Comparison of ENCODE assay signal across 11 cellular contexts in the genomic region with DNA sequence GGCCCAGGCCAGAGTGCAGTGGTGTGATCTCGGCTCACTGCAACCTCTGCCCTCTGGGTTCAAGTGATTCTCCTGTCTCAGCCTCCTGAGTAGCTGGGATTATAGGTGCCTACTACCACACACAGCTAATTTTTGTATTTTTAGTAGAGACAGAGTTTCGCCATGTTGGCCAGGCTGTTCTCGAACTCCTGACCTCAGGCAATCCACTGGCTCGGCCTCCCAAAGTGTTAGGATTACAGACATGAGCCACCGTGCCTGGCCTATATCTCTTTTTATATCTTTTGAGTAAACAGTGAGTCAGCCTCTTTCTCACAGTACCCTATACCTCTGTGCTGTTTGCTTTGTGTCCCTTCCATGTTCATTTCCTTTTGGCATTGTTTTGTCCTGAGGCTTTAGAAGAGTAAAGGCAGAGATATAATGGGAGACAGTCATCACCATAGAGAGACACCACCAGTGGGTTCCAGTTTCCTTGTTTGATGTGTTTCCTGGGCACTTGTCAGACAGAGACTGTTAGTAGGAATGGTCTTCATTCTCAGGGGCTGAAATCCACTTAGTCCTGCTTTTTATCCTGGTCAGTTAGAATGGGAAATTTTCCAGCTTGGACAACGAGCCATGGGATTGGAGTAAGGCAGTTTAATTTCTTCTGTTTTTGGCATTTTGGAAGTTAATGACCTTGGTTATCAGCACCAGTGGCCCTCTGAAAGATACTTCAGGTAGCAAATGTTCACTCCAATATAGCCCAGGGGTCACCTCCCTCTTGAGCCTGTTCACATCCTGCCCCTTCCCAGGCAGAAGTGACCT. TPM values are rescaled to one million over a fixed set of nuclear protein-coding genes. Genes with fewer than 3 reads are reported as not detected.
A peak's percentile ranks its signal among the peaks of the same experiment; 100 is the strongest.
DNase-seq lines count a peak whose midpoint lies in the region; ATAC-seq, FAIRE-seq and TF ChIP-seq lines count a peak whose summit lies in the region.
"Had no signal": no experiment of that assay in that cellular context is flagged by ENCODE, and none has a peak within 500 bp of the region (broad histone marks: within the 10 kb centered on the region; RNA-seq: fewer than 3 reads in every experiment).

No MANE protein-coding gene starts in this region.

- TF ChIP-seq POLR2A in erythroblast (IDR thresholded peaks at IDR 0.05; ENCODE audit: low read length) = no peak
- no peak for TF ChIP-seq POLR2A in sigmoid colon (IDR thresholded peaks at IDR 0.05)

- CTCF ChIA-PET in Panc1 (lab: Charles Lee) = no interaction called here

- ATAC-seq in Panc1 = peak; percentile 98

- H3K9me3 ChIP-seq in Panc1 (ENCODE audit: control insufficient read depth, insufficient read depth, low read depth, low read length) (no peaks in the 10 kb centered on the region), small intestine (ENCODE audit: control insufficient read depth, low read depth) (no peaks in the 10 kb centered on the region), sigmoid colon (no peaks in the 10 kb centered on the region)
- H3K9me3 ChIP-seq: ovary had no signal

- POLR2A ChIA-PET in Panc1 (lab: Charles Lee) = interaction anchor here (0.7 kb wide), 1 partner anchor 1059 kb away, joined by 9 read pairs; no protein-coding TSS in a partner anchor

- intact Hi-C loops in Panc1 (cut with micrococcal nuclease; ENCODE audit: unreplicated experiment) (no loop called here), sigmoid colon (cut with DNase I) (no loop called here)

- H3K36me3 ChIP-seq in Panc1 (ENCODE audit: control insufficient read depth, insufficient read depth, low read length) (peaks cover 13% of the 10 kb centered on the region), small intestine (ENCODE audit: control insufficient read depth in 2 of 2, insufficient read depth in 2 of 2, low read length in 2 of 2) (peaks cover 0 to 2% of the 10 kb centered on the region in 2 donors), sigmoid colon (peaks cover 4 to 25% (median 13%) of the 10 kb centered on the region in 4 donors)
- H3K36me3 ChIP-seq: ovary had no signal

- BruUV-seq in Panc1 (replicated peaks; lab: Mats Ljungman, UMichigan) = TSS peak; percentile 38

- no peaks in the 10 kb centered on the region for H3K27me3 ChIP-seq in Panc1 (ENCODE audit: control insufficient read depth, insufficient read depth, low read length)
- H3K27me3 ChIP-seq in small intestine (ENCODE audit: control insufficient read depth in 2 of 2, insufficient read depth in 2 of 2, low read length in 2 of 2) = no peaks in the 10 kb centered on the region
- H3K27me3 ChIP-seq in sigmoid colon = no peaks in the 10 kb centered on the region
- H3K27me3 ChIP-seq: ovary had no signal

- DNase-seq in SIG-M5 treated with dmso at 0.1 percent for 504 hours (lab: John Stamatoyannopoulos, UW; ENCODE audit: unreplicated experiment) = peak; percentile 56
- DNase-seq in SIG-M5 (lab: John Stamatoyannopoulos, UW) = no peak
- peak; percentile 94 for DNase-seq in Panc1 (ENCODE audit: low read depth, low spot score)
- DNase-seq in erythroblast (lab: John Stamatoyannopoulos, UW) = peak; percentile 41 to 61
- DNase-seq in small intestine = peak; percentile 79
- no peak for DNase-seq in SKM-1 treated with dmso at 0.1 percent for 144 hours (lab: John Stamatoyannopoulos, UW; ENCODE audit: unreplicated experiment)
- DNase-seq in activated CD8-positive, alpha-beta memory T cell treated with anti-CD3 and anti-CD28 coated beads, Interleukin-2, amount 50 U/mL, for 4 hours = no peak
- DNase-seq in sigmoid colon = no peak
- DNase-seq: ovary had no signal

- H3K27ac ChIP-seq in Panc1 (ENCODE audit: low read length) (peak overlapping the region; percentile 67), small intestine (ENCODE audit: low read depth in 1 of 2, low read length in 1 of 2) (peak overlapping the region; percentile 14 to 65), sigmoid colon (peak overlapping the region in 1 of 4 donors; percentile 8)
- H3K27ac ChIP-seq: HL-60, ovary had no signal

- TF ChIP-seq EP300 in sigmoid colon (IDR thresholded peaks at IDR 0.05) = no peak

- FAIRE-seq in small intestine (lab: Jason Lieb, UNC) = no peak
- FAIRE-seq: endometrium had no signal

- H3K4me1 ChIP-seq in Panc1 (ENCODE audit: control insufficient read depth, insufficient read depth, low read length) (peaks cover 23% of the 10 kb centered on the region), small intestine (ENCODE audit: control insufficient read depth in 2 of 2, insufficient read depth in 1 of 2, low read depth in 1 of 2, low read length in 1 of 2) (peaks cover 0 to 2% of the 10 kb centered on the region in 2 donors), sigmoid colon (peaks cover 0 to 8% (median 0%) of the 10 kb centered on the region in 4 donors)

- H3K4me3 ChIP-seq in Panc1 (ENCODE audit: low read depth in 2 of 2, low read length in 2 of 2) = 0 out of 4 replicates have a peak overlapping the region, but pooled peaks of 1 of the 2 experiments have one; percentile 6
- H3K4me3 ChIP-seq in small intestine (ENCODE audit: low read depth in 1 of 2, low read length in 2 of 2) = no peak overlapping the region
- H3K4me3 ChIP-seq in sigmoid colon = no peak overlapping the region
- H3K4me3 ChIP-seq: ovary had no signal

- 38 to 64% (median 48%) methylated on average over 6 of the region's 6 CpGs for WGBS in small intestine, 3 donors
- 29 to 69% methylated on average over 6 of the region's 6 CpGs for WGBS in sigmoid colon, 2 donors

- in situ Hi-C loops in Panc1 (cut with HindIII; ENCODE audit: low pct_unique_long_range_greater_than_20kb, low sequenced_read_pairs) = no loop called here

- TF ChIP-seq CTCF in Panc1 (IDR thresholded peaks at IDR 0.05) = no peak
- no peak for TF ChIP-seq CTCF in sigmoid colon (IDR thresholded peaks at IDR 0.05)

RNA-seq across cellular contexts. Expression of gene ASXL1, which starts 32.2 kb away (rescaled TPM):
- total RNA-seq in Panc1 (2021; ENCODE audit: unreplicated experiment) = 205 TPM
- polyA plus RNA-seq in Panc1 (2012; ENCODE audit: insufficient read length) = 79.0 TPM
- polyA plus RNA-seq in small intestine = 10 to 100 TPM; 16.8 to 21.1 (median 20.1) TPM
- 100 to 1,000 TPM in 1 of 4 donors, 10 to 100 TPM in 3; 46.7 to 102 (median 77.6) TPM for total RNA-seq in sigmoid colon
- 10 to 100 TPM in 1 of 3 donors, 1 to 10 TPM in 2; 6.0 to 31.6 (median 6.9) TPM for polyA plus RNA-seq in sigmoid colon

RNA-seq across cellular contexts. Expression of gene KIF3B, which starts 48.5 kb away (rescaled TPM):
- total RNA-seq in Panc1 (2021; ENCODE audit: unreplicated experiment) (67.8 TPM), sigmoid colon (10 to 100 TPM; 16.1 to 25.8 (median 18.6) TPM)
- 46.6 TPM for polyA plus RNA-seq in Panc1 (2012; ENCODE audit: insufficient read length)
- polyA plus RNA-seq in small intestine (10 to 100 TPM; 16.2 to 31.5 (median 21.4) TPM), sigmoid colon (10 to 100 TPM; 25.8 to 45.8 (median 29.4) TPM)

Comparison
In these comparisons a context has a peak if more than half of its experiments do, and no peak if none do; other contexts are left out.
1. DNase-seq: peak in SIG-M5 treated with dmso at 0.1 percent for 504 hours (single experiment), Panc1 (single experiment), erythroblast (2 of 2) and small intestine (single experiment); none in SIG-M5 (single experiment), SKM-1 treated with dmso at 0.1 percent for 144 hours (single experiment), activated CD8-positive, alpha-beta memory T cell treated with anti-CD3 and anti-CD28 coated beads, Interleukin-2, amount 50 U/mL, for 4 hours (single experiment) and sigmoid colon (single experiment).